In the genomic region with DNA sequence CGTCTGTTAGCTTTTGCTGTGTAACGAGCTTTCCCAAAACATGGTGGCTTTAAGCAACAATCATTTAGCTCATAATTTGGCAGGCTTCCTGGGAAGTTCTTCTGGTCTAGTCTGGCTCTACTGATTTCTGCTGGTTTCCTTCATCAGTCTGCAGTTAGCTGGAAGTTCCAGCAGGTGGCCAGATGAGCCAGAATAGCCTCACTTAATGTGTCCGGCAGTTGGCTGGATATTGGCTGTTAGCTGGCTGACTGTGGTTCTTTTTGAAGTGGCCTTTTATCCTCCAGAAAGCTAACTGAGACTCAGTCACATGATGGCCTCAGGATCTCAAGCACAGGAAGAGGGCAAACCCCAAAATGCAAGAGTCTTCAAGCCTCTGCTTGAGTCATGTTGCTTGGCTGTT, we compare ENCODE assay signal across 9 cellular contexts. TPM values are rescaled to one million over a fixed set of nuclear protein-coding genes. Genes with fewer than 3 reads are reported as not detected.
DNase-seq lines count a peak whose midpoint lies in the region; ATAC-seq and TF ChIP-seq lines count a peak whose summit lies in the region.
"Had no signal": no experiment of that assay in that cellular context is flagged by ENCODE, and none has a peak within 500 bp of the region (broad histone marks: within the 10 kb centered on the region; RNA-seq: fewer than 3 reads in every experiment).

No MANE protein-coding gene starts in this region.

- ATAC-seq in GM19372 (IDR thresholded peaks at IDR 0.05; ENCODE audit: low read depth, unreplicated experiment) (peak; percentile 70), HG03342 (IDR thresholded peaks at IDR 0.05; ENCODE audit: unreplicated experiment) (peak; percentile 87)

- DNase-seq in NCI-H146 (lab: John Stamatoyannopoulos, UW) (peak; percentile 1), NCI-H146 treated with DMSO at 0.1 percent for 48 hours (lab: John Stamatoyannopoulos, UW; ENCODE audit: unreplicated experiment) (no peak), RKO (ENCODE audit: low spot score) (peak; percentile 72), esophagus squamous epithelium (lab: John Stamatoyannopoulos, UW) (no peak), neuronal stem cell (ENCODE audit: low spot score) (peak; percentile 17)
- DNase-seq in NK-92 treated with Interleukin-12 subunit alpha and Interleukin-12 subunit beta, amount 100 ng/mL, for 24 hours (lab: John Stamatoyannopoulos, UW), result no peak

- H3K4ac ChIP-seq in neuronal stem cell (ENCODE audit: low read length), result no peak overlapping the region

- intact Hi-C loops in esophagus squamous epithelium (cut with DNase I), result no loop called here

- H3K36me3 ChIP-seq in esophagus squamous epithelium, result no peaks in the 10 kb centered on the region
- H3K36me3 ChIP-seq in neuronal stem cell (replicated peaks in 1 of 2; ENCODE audit: control insufficient read depth in 2 of 2, insufficient read depth in 2 of 2, low read length in 2 of 2), result no peaks in the 10 kb centered on the region

- no peaks in the 10 kb centered on the region for H3K9me3 ChIP-seq in esophagus squamous epithelium
- H3K9me3 ChIP-seq in neuronal stem cell (replicated peaks in 1 of 2; ENCODE audit: control insufficient read depth in 2 of 2, insufficient read depth in 1 of 2, low read depth in 1 of 2, low read length in 2 of 2), result no peaks in the 10 kb centered on the region

- no peak overlapping the region for H3K9ac ChIP-seq in neuronal stem cell (ENCODE audit: low read depth, low read length, poor library complexity)

- H2BK15ac ChIP-seq in neuronal stem cell (ENCODE audit: low read length), result no peak overlapping the region

- no peak overlapping the region for H4K8ac ChIP-seq in neuronal stem cell (ENCODE audit: low read depth, low read length)

- no peaks in the 10 kb centered on the region for H3K4me1 ChIP-seq in esophagus squamous epithelium
- H3K4me1 ChIP-seq in neuronal stem cell (ENCODE audit: control insufficient read depth in 2 of 2, insufficient read depth in 1 of 2, low read depth in 1 of 2, low read length in 2 of 2), result no peaks in the 10 kb centered on the region

- no peak overlapping the region for H2BK12ac ChIP-seq in neuronal stem cell (ENCODE audit: low read length)

- no peak overlapping the region for H3K4me3 ChIP-seq in esophagus squamous epithelium
- H3K4me3 ChIP-seq in neuronal stem cell (ENCODE audit: low read length in 2 of 2), result no peak overlapping the region

- H3K4me2 ChIP-seq in neuronal stem cell (ENCODE audit: insufficient read depth, low read length, poor library complexity, severe bottlenecking), result no peak overlapping the region

- H2AFZ ChIP-seq in neuronal stem cell (ENCODE audit: low read length), result peak overlapping the region; percentile 53

- H3K27me3 ChIP-seq in esophagus squamous epithelium (no peaks in the 10 kb centered on the region), neuronal stem cell (ENCODE audit: control insufficient read depth in 3 of 3, insufficient read depth in 3 of 3, low read depth in 1 of 3, low read length in 3 of 3) (no peaks in the 10 kb centered on the region)

- 48% methylated on average over 2 of the region's 3 CpGs; no CpG with 5 or more reads in 1 of the 2 donors for WGBS in esophagus squamous epithelium, 2 donors
- no CpG with 5 or more reads among the region's 3 CpGs for WGBS in neuronal stem cell (ENCODE audit: extremely low coverage in 2 of 2, insufficient read length in 2 of 2, insufficient replicate concordance in 1 of 2), 2 donors

- no peak overlapping the region for H3K27ac ChIP-seq in esophagus squamous epithelium
- H3K27ac ChIP-seq in neuronal stem cell (replicated peaks; ENCODE audit: low read length), result no peak overlapping the region

- no peak overlapping the region for H2BK5ac ChIP-seq in neuronal stem cell (ENCODE audit: low read length)

- no peaks in the 10 kb centered on the region for H3K79me1 ChIP-seq in neuronal stem cell (ENCODE audit: low read depth, low read length)

- TF ChIP-seq CTCF in esophagus squamous epithelium (IDR thresholded peaks at IDR 0.05), result peak in 5 of 6 experiments; percentile 31 to 51 (median 44)

- no peak overlapping the region for H2AK5ac ChIP-seq in neuronal stem cell (ENCODE audit: low read depth, low read length)

- H3K23ac ChIP-seq in neuronal stem cell (ENCODE audit: low read depth, low read length, poor library complexity), result no peak overlapping the region

- no peak overlapping the region for H3K14ac ChIP-seq in neuronal stem cell (ENCODE audit: low read length)

- H2BK120ac ChIP-seq in neuronal stem cell (ENCODE audit: low read depth, low read length), result no peak overlapping the region

- no peak for TF ChIP-seq POLR2A in esophagus squamous epithelium (IDR thresholded peaks at IDR 0.05)

- no peak overlapping the region for H4K91ac ChIP-seq in neuronal stem cell (ENCODE audit: low read depth, low read length, poor library complexity)

- H3K18ac ChIP-seq in neuronal stem cell (ENCODE audit: low read length), result no peak overlapping the region

RNA-seq across cellular contexts. Expression of a gene that starts 34.9 kb away (rescaled TPM):
- total RNA-seq in esophagus squamous epithelium, result not detected
- polyA plus RNA-seq in neuronal stem cell (2013, experiment 1 of 2), result not detected
- polyA plus RNA-seq in neuronal stem cell (2013, experiment 2 of 2), result not detected
- polyA plus RNA-seq: adipose tissue had no signal

Comparison
In these comparisons a context has a peak if more than half of its experiments do, and no peak if none do; other contexts are left out.
1. DNase-seq: peak in NCI-H146 (single experiment), RKO (single experiment) and neuronal stem cell (single experiment); none in NCI-H146 treated with DMSO at 0.1 percent for 48 hours (single experiment), esophagus squamous epithelium (single experiment) and NK-92 treated with Interleukin-12 subunit alpha and Interleukin-12 subunit beta, amount 100 ng/mL, for 24 hours (single experiment).